ENCODE assay signal across 17 cellular contexts in the genomic region with DNA sequence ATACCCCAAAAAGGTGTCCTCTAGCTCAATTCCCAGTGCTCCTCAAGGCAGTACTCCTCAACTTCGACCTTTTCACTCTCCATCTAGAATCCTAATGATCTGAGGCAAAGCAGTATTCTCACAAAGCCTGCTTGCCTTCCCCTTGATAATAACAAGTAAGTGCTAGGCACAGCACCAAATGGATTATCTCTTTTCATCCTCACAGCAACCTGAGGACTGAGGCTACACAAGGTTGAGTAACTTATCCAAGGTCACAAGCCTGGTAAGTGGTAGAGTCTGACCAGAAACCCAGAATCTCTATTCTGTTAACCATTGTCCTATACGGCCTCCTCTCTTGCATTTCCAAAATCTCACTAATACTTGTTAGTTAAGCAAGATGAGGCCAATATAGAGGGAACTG. TPM values are rescaled to one million over a fixed set of nuclear protein-coding genes. Genes with fewer than 3 reads are reported as not detected.
A peak's percentile ranks its signal among the peaks of the same experiment; 100 is the strongest.
DNase-seq lines count a peak whose midpoint lies in the region; ATAC-seq and TF ChIP-seq lines count a peak whose summit lies in the region.
"Had no signal": no experiment of that assay in that cellular context is flagged by ENCODE, and none has a peak within 500 bp of the region (broad histone marks: within the 10 kb centered on the region; RNA-seq: fewer than 3 reads in every experiment).

No MANE protein-coding gene starts in this region.

- H3K27ac ChIP-seq in HUES48 (ENCODE audit: low read depth, low read length) (peak overlapping the region; percentile 7), Panc1 (ENCODE audit: low read length) (peak overlapping the region; percentile 52), right cardiac atrium (ENCODE audit: low read length) (peak overlapping the region; percentile 72), tibial artery (peak overlapping the region; percentile 17 to 45)
- H3K27ac ChIP-seq: RWPE1 had no signal

- TF ChIP-seq CTCF in Panc1 (IDR thresholded peaks at IDR 0.05): no peak
- no peak for TF ChIP-seq CTCF in tibial artery (IDR thresholded peaks at IDR 0.05)

- H3K4me1 ChIP-seq in HUES48 (ENCODE audit: control insufficient read depth, insufficient read depth, low read length) (peaks cover 17% of the 10 kb centered on the region; the same call in 1 of the 2 replicates), Panc1 (ENCODE audit: control insufficient read depth, insufficient read depth, low read length) (peaks cover 35% of the 10 kb centered on the region), right cardiac atrium (ENCODE audit: control insufficient read depth, insufficient read depth, low read length) (peaks cover 1% of the 10 kb centered on the region), tibial artery (peaks cover 0 to 44% (median 8%) of the 10 kb centered on the region in 4 donors)
- H3K4me1 ChIP-seq: BE2C had no signal

- no peak for DNase-seq in Panc1 (ENCODE audit: low read depth, low spot score)
- DNase-seq in right cardiac atrium: no peak
- no peak for DNase-seq in tibial artery
- DNase-seq in NCI-H1417 treated with DMSO at 0.1 percent for 48 hours (lab: John Stamatoyannopoulos, UW): no peak
- DNase-seq in Kasumi-1 (lab: John Stamatoyannopoulos, UW): no peak
- no peak for DNase-seq in activated gamma-delta T cell treated with Interleukin-2 at 50 U/mL for 16 hours
- DNase-seq: activated CD8-positive, alpha-beta T cell treated with anti-CD3 and anti-CD28 coated beads for 36 hours; activated T-cell treated with anti-CD3 and anti-CD28 coated beads, Interleukin-2, amount 50 U/mL, for 24 hours; BE2C; Caco-2; cortex of kidney; foreskin fibroblast; GDM1; NCI-H2171 treated with DMSO at 0.1 percent for 48 hours had no signal

- H3K27me3 ChIP-seq in HUES48 (ENCODE audit: control insufficient read depth, insufficient read depth, low read length) (no peaks in the 10 kb centered on the region), Panc1 (ENCODE audit: control insufficient read depth, insufficient read depth, low read length) (no peaks in the 10 kb centered on the region), right cardiac atrium (ENCODE audit: control insufficient read depth, insufficient read depth) (no peaks in the 10 kb centered on the region), tibial artery (no peaks in the 10 kb centered on the region)

- H3K4me3 ChIP-seq in HUES48 (ENCODE audit: low read depth, low read length) (no peak overlapping the region), Panc1 (ENCODE audit: low read depth in 2 of 2, low read length in 2 of 2) (no peak overlapping the region), right cardiac atrium (ENCODE audit: low read length) (no peak overlapping the region), tibial artery (no peak overlapping the region)

- BruUV-seq in Panc1 (replicated peaks; lab: Mats Ljungman, UMichigan): no TSS peak

- ATAC-seq in Panc1 (no peak), right cardiac atrium (no peak)
- ATAC-seq: activated CD8-positive, alpha-beta T cell treated with anti-CD3 and anti-CD28 coated beads for 36 hours; stimulated activated memory B cell treated with anti-CD40 and anti-IgM and Interleukin-4, amounts not matched to agents 10 μg/mL and 1 μg/mL and 100 μg/mL, for 72 hours had no signal

- H3K36me3 ChIP-seq in HUES48 (ENCODE audit: control insufficient read depth, insufficient read depth, low read length) (no peaks in the 10 kb centered on the region), Panc1 (ENCODE audit: control insufficient read depth, insufficient read depth, low read length) (peaks cover 3% of the 10 kb centered on the region; the same call in 1 of the 2 replicates), tibial artery (no peaks in the 10 kb centered on the region)
- H3K36me3 ChIP-seq: BE2C had no signal

- CTCF ChIA-PET in Panc1 (lab: Charles Lee): interaction anchor here (0.6 to 0.8 kb wide), 2 partner anchors 62 to 64 kb away, joined by 3 to 4 read pairs; a partner anchor contains a TSS

- in situ Hi-C loops in Panc1 (cut with HindIII; ENCODE audit: low pct_unique_long_range_greater_than_20kb, low sequenced_read_pairs): no loop called here

- no peak overlapping the region for H3K9ac ChIP-seq in HUES48 (ENCODE audit: low read depth, low read length)

- WGBS in right cardiac atrium: 53% methylated on average over 2 of the region's 2 CpGs

- no peaks in the 10 kb centered on the region for H3K9me3 ChIP-seq in HUES48 (ENCODE audit: control insufficient read depth, insufficient read depth, low read length)
- no peaks in the 10 kb centered on the region for H3K9me3 ChIP-seq in Panc1 (ENCODE audit: control insufficient read depth, insufficient read depth, low read depth, low read length)
- H3K9me3 ChIP-seq in right cardiac atrium (ENCODE audit: control insufficient read depth, low read length): no peaks in the 10 kb centered on the region
- no peaks in the 10 kb centered on the region for H3K9me3 ChIP-seq in tibial artery
- H3K9me3 ChIP-seq: BE2C, Caco-2 had no signal

- POLR2A ChIA-PET in Panc1 (lab: Charles Lee): interaction anchor here (0.6 kb wide), 1 partner anchor 56 kb away, joined by 3 read pairs; no protein-coding TSS in a partner anchor

- intact Hi-C loops in Panc1 (cut with micrococcal nuclease; ENCODE audit: unreplicated experiment): no loop called here
- intact Hi-C loops in right cardiac atrium (cut with DNase I): no loop called here
- intact Hi-C loops in tibial artery (cut with DNase I; ENCODE audit: low total_unique reads): no loop called here

RNA-seq across cellular contexts. Expression of a gene that starts 5.1 kb away (rescaled TPM):
- 18.2 TPM for total RNA-seq in Panc1 (2021; ENCODE audit: unreplicated experiment)
- polyA plus RNA-seq in Panc1 (2012; ENCODE audit: insufficient read length): 2.9 TPM
- total RNA-seq in right cardiac atrium: 10 to 100 TPM; 14.9 to 19.6 (median 15.6) TPM
- 2.8 TPM for polyA plus RNA-seq in right cardiac atrium

Comparison
In these comparisons a context has a peak if more than half of its experiments do, and no peak if none do; other contexts are left out.
1. H3K27ac ChIP-seq: peak in every context shown above with its lines; median percentile 72 in right cardiac atrium; 52 in Panc1; 31 in tibial artery; 7 in HUES48.